Comparison of ENCODE assay signal across 8 cellular contexts in genomic region chr21:39385299-39386145, GRCh38. TPM values are rescaled to one million over a fixed set of nuclear protein-coding genes. Genes with fewer than 3 reads are reported as not detected.
DNase-seq lines count a peak whose midpoint lies in the region; ATAC-seq and TF ChIP-seq lines count a peak whose summit lies in the region.

No MANE protein-coding gene starts in this region.

- intact Hi-C loops in esophagus squamous epithelium (cut with DNase I) = loop anchor here (10.0 kb wide), 1 partner anchor 71 kb away; the partner anchor contains the start of gene BRWD1

- no peaks in the 10 kb centered on the region for H3K27me3 ChIP-seq in esophagus squamous epithelium
- no peaks in the 10 kb centered on the region for H3K27me3 ChIP-seq in stomach smooth muscle (ENCODE audit: control insufficient read depth in 1 of 2, insufficient read depth in 2 of 2, low read length in 2 of 2)

- no peaks in the 10 kb centered on the region for H3K36me3 Mint-ChIP-seq in activated T-cell treated with anti-CD3 and anti-CD28 coated beads, Interleukin-2, amount 50 U/mL, for 4 hours (ENCODE audit: insufficient read depth)
- peaks cover 12% of the 10 kb centered on the region for H3K36me3 Mint-ChIP-seq in nephron progenitor cell (ENCODE audit: low read depth)

- TF ChIP-seq CTCF in esophagus squamous epithelium (IDR thresholded peaks at IDR 0.05) (no peak), nephron progenitor cell (IDR thresholded peaks at IDR 0.05) (no peak)

- H3K4me3 Mint-ChIP-seq in activated T-cell treated with anti-CD3 and anti-CD28 coated beads, Interleukin-2, amount 50 U/mL, for 4 hours = peak overlapping the region; percentile 48
- no peak overlapping the region for H3K4me3 Mint-ChIP-seq in nephron progenitor cell

- 54 to 79% methylated on average over 6 to 20 of the region's 50 CpGs for WGBS in esophagus squamous epithelium, 2 donors

- peak overlapping the region; percentile 74 for H3K27ac Mint-ChIP-seq in nephron progenitor cell

- H3K9me3 Mint-ChIP-seq in activated T-cell treated with anti-CD3 and anti-CD28 coated beads, Interleukin-2, amount 50 U/mL, for 4 hours = no peaks in the 10 kb centered on the region
- H3K9me3 Mint-ChIP-seq in nephron progenitor cell = no peaks in the 10 kb centered on the region

- TF ChIP-seq POLR2A in esophagus squamous epithelium (IDR thresholded peaks at IDR 0.05) = no peak

- H3K4me1 ChIP-seq in esophagus squamous epithelium = peaks cover 15 to 63% (median 22%) of the 10 kb centered on the region in 3 donors
- H3K4me1 ChIP-seq in stomach smooth muscle (ENCODE audit: control insufficient read depth, insufficient read depth, low read length) = peaks cover 34% of the 10 kb centered on the region

- no peaks in the 10 kb centered on the region for H3K36me3 ChIP-seq in esophagus squamous epithelium
- H3K36me3 ChIP-seq in stomach smooth muscle (ENCODE audit: control insufficient read depth in 2 of 2, insufficient read depth in 2 of 2, low read length in 2 of 2) = peaks cover 0 to 1% of the 10 kb centered on the region in 2 donors

- H3K9me3 ChIP-seq in esophagus squamous epithelium (no peaks in the 10 kb centered on the region), stomach smooth muscle (ENCODE audit: control insufficient read depth in 2 of 2, low read length in 2 of 2) (no peaks in the 10 kb centered on the region)

- H3K4me1 Mint-ChIP-seq in activated T-cell treated with anti-CD3 and anti-CD28 coated beads, Interleukin-2, amount 50 U/mL, for 4 hours (ENCODE audit: low read depth) = peaks cover 41% of the 10 kb centered on the region
- H3K4me1 Mint-ChIP-seq in nephron progenitor cell = peaks cover 40% of the 10 kb centered on the region

- no peaks in the 10 kb centered on the region for H3K27me3 Mint-ChIP-seq in activated T-cell treated with anti-CD3 and anti-CD28 coated beads, Interleukin-2, amount 50 U/mL, for 4 hours (ENCODE audit: low read depth)
- H3K27me3 Mint-ChIP-seq in nephron progenitor cell (ENCODE audit: low read depth, poor library complexity) = peaks cover 3% of the 10 kb centered on the region

- H3K4me3 ChIP-seq in esophagus squamous epithelium (peak overlapping the region; percentile 13 to 59 (median 39)), stomach smooth muscle (ENCODE audit: low read length in 2 of 2) (peak overlapping the region; percentile 57 to 71)

- ATAC-seq in GM19025 (IDR thresholded peaks at IDR 0.05; ENCODE audit: low read depth, unreplicated experiment) (peak; percentile 54), GM19328 (IDR thresholded peaks at IDR 0.05; ENCODE audit: unreplicated experiment) (no peak)
- ATAC-seq in activated T-cell treated with anti-CD3 and anti-CD28 coated beads, Interleukin-2, amount 50 U/mL, for 4 hours = peak; percentile 49 to 66

- peak overlapping the region in 1 of 2 donors; percentile 62 for H3K9ac ChIP-seq in stomach smooth muscle (ENCODE audit: low read length in 2 of 2)

- peak; percentile 83 to 88 for DNase-seq in NCI-H526 (lab: John Stamatoyannopoulos, UW)
- no peak for DNase-seq in activated T-cell treated with anti-CD3 and anti-CD28 coated beads, Interleukin-2, amount 50 U/mL, for 4 hours
- DNase-seq in esophagus squamous epithelium (lab: John Stamatoyannopoulos, UW) = no peak
- no peak for DNase-seq in nephron progenitor cell
- no peak for DNase-seq in A172 (ENCODE audit: low spot score)

- H3K27ac ChIP-seq in esophagus squamous epithelium = peak overlapping the region; percentile 57 to 87 (median 68)
- H3K27ac ChIP-seq in stomach smooth muscle (ENCODE audit: low read length) = peak overlapping the region; percentile 76

RNA-seq across cellular contexts. Expression of gene HMGN1, which starts 36.6 kb away (rescaled TPM):
- 100 to 1,000 TPM; 313 to 333 (median 321) TPM for total RNA-seq in activated T-cell treated with anti-CD3 and anti-CD28 coated beads, Interleukin-2, amount 50 U/mL, for 4 hours
- total RNA-seq in esophagus squamous epithelium = 100 to 1,000 TPM; 114 to 193 (median 144) TPM
- 461 and 562 TPM in 2 replicates for total RNA-seq in A172 (2014; rRNA removed; shearing (Covaris generic))

Comparison
In these comparisons a context has a peak if more than half of its experiments do, and no peak if none do; other contexts are left out.
1. DNase-seq: peak in NCI-H526 (2 of 2); none in activated T-cell treated with anti-CD3 and anti-CD28 coated beads, Interleukin-2, amount 50 U/mL, for 4 hours (single experiment), esophagus squamous epithelium (single experiment), nephron progenitor cell (single experiment) and A172 (single experiment).